9 cellular contexts compared by ENCODE assay signal in genomic region chr9:87667164-87667738, GRCh38. TPM values are rescaled to one million over a fixed set of nuclear protein-coding genes. Genes with fewer than 3 reads are reported as not detected.
DNase-seq lines count a peak whose midpoint lies in the region; ATAC-seq, FAIRE-seq and TF ChIP-seq lines count a peak whose summit lies in the region.
"Had no signal": no experiment of that assay in that cellular context is flagged by ENCODE, and none has a peak within 500 bp of the region (broad histone marks: within the 10 kb centered on the region; RNA-seq: fewer than 3 reads in every experiment).

No MANE protein-coding gene starts in this region.

- no peaks in the 10 kb centered on the region for H3K79me2 ChIP-seq in OCI-LY7 (ENCODE audit: insufficient read depth, low read depth, low read length)

- H3K4me3 ChIP-seq in A549, result no peak overlapping the region
- H3K4me3 ChIP-seq in OCI-LY7 (ENCODE audit: low read depth, low read length, poor library complexity, severe bottlenecking), result no peak overlapping the region

- FAIRE-seq in A549 (lab: Jason Lieb, UNC), result no peak

- H4K20me1 ChIP-seq in OCI-LY7 (ENCODE audit: insufficient read depth, low read length), result no peaks in the 10 kb centered on the region

- POLR2A ChIA-PET in A549 (lab: Yijun Ruan, JAX), result no interaction called here
- POLR2A ChIA-PET in OCI-LY7 (lab: Charles Lee), result interaction anchor here (0.7 to 1.0 kb wide), 2 partner anchors 38 to 330 kb away, joined by 3 read pairs; no protein-coding TSS in a partner anchor

- H3K9me3 Mint-ChIP-seq in endothelial cell (ENCODE audit: unreplicated experiment), result peaks cover 3% of the 10 kb centered on the region
- H3K9me3 Mint-ChIP-seq: natural killer cell treated with Interleukin-12 subunit alpha and Interleukin-12 subunit beta and Interleukin-15 and Interleukin-18, amount 100 ng/mL, for 72 hours had no signal

- H3K36me3 Mint-ChIP-seq in endothelial cell (ENCODE audit: low read depth, unreplicated experiment), result peaks cover 13% of the 10 kb centered on the region
- H3K36me3 Mint-ChIP-seq: natural killer cell treated with Interleukin-12 subunit alpha and Interleukin-12 subunit beta and Interleukin-15 and Interleukin-18, amount 100 ng/mL, for 72 hours had no signal

- peak; percentile 51 to 73 for DNase-seq in A549 (ENCODE audit: low read depth in 1 of 2, low spot score in 1 of 2)
- no peak for DNase-seq in GM10266 (ENCODE audit: extremely low spot score)
- peak; percentile 56 for DNase-seq in OCI-LY7 (ENCODE audit: low spot score)
- peak; percentile 50 for DNase-seq in foreskin melanocyte
- no peak for DNase-seq in endothelial cell (ENCODE audit: low spot score)
- no peak for DNase-seq in Right ventricle myocardium superior

- no peak for TF ChIP-seq EP300 in A549 (IDR thresholded peaks at IDR 0.05)

- H3K27ac Mint-ChIP-seq in endothelial cell (ENCODE audit: unreplicated experiment), result no peak overlapping the region
- H3K27ac Mint-ChIP-seq: natural killer cell treated with Interleukin-12 subunit alpha and Interleukin-12 subunit beta and Interleukin-15 and Interleukin-18, amount 100 ng/mL, for 72 hours had no signal

- peaks cover 19% of the 10 kb centered on the region for H3K9me3 ChIP-seq in A549
- peaks cover 8% of the 10 kb centered on the region for H3K9me3 ChIP-seq in OCI-LY7 (ENCODE audit: low read length)

- peak in 1 of 2 experiments; percentile 48; a peak in 2 of 5 replicates for TF ChIP-seq RAD21 in A549 (conservative IDR thresholded peaks at IDR 0.05 in 1 of 2, IDR thresholded peaks at IDR 0.05 in 1 of 2)

- H3K4me1 Mint-ChIP-seq in endothelial cell (ENCODE audit: unreplicated experiment), result no peaks in the 10 kb centered on the region

- no peak overlapping the region for H3K4me2 ChIP-seq in A549
- no peak overlapping the region for H3K4me2 ChIP-seq in OCI-LY7 (ENCODE audit: low read length)

- no peak overlapping the region for H2AFZ ChIP-seq in OCI-LY7 (ENCODE audit: low read length)

- H3K27me3 Mint-ChIP-seq in endothelial cell (ENCODE audit: unreplicated experiment), result peaks cover 11% of the 10 kb centered on the region
- H3K27me3 Mint-ChIP-seq: natural killer cell treated with Interleukin-12 subunit alpha and Interleukin-12 subunit beta and Interleukin-15 and Interleukin-18, amount 100 ng/mL, for 72 hours had no signal

- CTCF ChIA-PET in A549 (lab: Yijun Ruan, JAX) (interaction anchor here (0.9 to 3.1 kb wide), 6 partner anchors 9 to 346 kb away, joined by 3 to 8 read pairs (median 5); no protein-coding TSS in a partner anchor), OCI-LY7 (lab: Charles Lee; ENCODE audit: unreplicated experiment) (no interaction called here)

- peaks cover 19% of the 10 kb centered on the region for H3K4me1 ChIP-seq in A549
- H3K4me1 ChIP-seq in OCI-LY7 (ENCODE audit: insufficient read depth, low read length, poor library complexity, severe bottlenecking), result peaks cover 7% of the 10 kb centered on the region

- TF ChIP-seq POLR2A in A549 (IDR thresholded peaks at IDR 0.05; ENCODE audit: low read length), result no peak

- no peaks in the 10 kb centered on the region for H3K9me2 ChIP-seq in OCI-LY7 (ENCODE audit: insufficient read depth, low read length)

- H3K27ac ChIP-seq in A549 (no peak overlapping the region), OCI-LY7 (ENCODE audit: low read depth, low read length, poor library complexity, severe bottlenecking) (no peak overlapping the region)

- TF ChIP-seq CTCF in A549 (IDR thresholded peaks at IDR 0.05) (peak; percentile 23; the same call in 2 of the 3 replicates), GM10266 (IDR thresholded peaks at IDR 0.05; ENCODE audit: control insufficient read depth, insufficient read depth, low read depth, missing control alignments) (peak; percentile 29), OCI-LY7 (conservative IDR thresholded peaks at IDR 0.05; ENCODE audit: low read length) (peak; percentile 74), endothelial cell (IDR thresholded peaks at IDR 0.05; ENCODE audit: unreplicated experiment) (no peak)

- whole genome bisulfite sequencing in A549 (ENCODE audit: missing lambda C conversion rate), result 98% methylated on average over 3 of the region's 3 CpGs

- H3K36me3 ChIP-seq in OCI-LY7 (ENCODE audit: insufficient read depth, low read length), result no peaks in the 10 kb centered on the region

- intact Hi-C loops in OCI-LY7 (cut with micrococcal nuclease; ENCODE audit: unreplicated experiment), result loop anchor here (5.0 kb wide), 1 partner anchor 200 kb away; no protein-coding TSS in a partner anchor
- intact Hi-C loops in Right ventricle myocardium superior (cut with DNase I), result loop anchor here (10.0 kb wide), 1 partner anchor 1252 kb away; no protein-coding TSS in a partner anchor

- ATAC-seq in A549 (peak in 1 of 2 experiments; percentile 23; a peak in 2 of 6 replicates), HG02973 (IDR thresholded peaks at IDR 0.05; ENCODE audit: unreplicated experiment) (no peak), GM18519 (IDR thresholded peaks at IDR 0.05; ENCODE audit: low FRiP score, unreplicated experiment) (no peak), Right ventricle myocardium superior (ENCODE audit: poor library complexity) (no peak)
- ATAC-seq: natural killer cell treated with Interleukin-12 subunit alpha and Interleukin-12 subunit beta and Interleukin-15 and Interleukin-18, amount 100 ng/mL, for 72 hours had no signal

- no peak overlapping the region for H3K4me3 Mint-ChIP-seq in endothelial cell (ENCODE audit: unreplicated experiment)
- H3K4me3 Mint-ChIP-seq: natural killer cell treated with Interleukin-12 subunit alpha and Interleukin-12 subunit beta and Interleukin-15 and Interleukin-18, amount 100 ng/mL, for 72 hours had no signal

- no TSS peak for BruUV-seq in OCI-LY7 (replicated peaks; lab: Mats Ljungman, UMichigan)

TF ChIP-seq in A549, 52 proteins besides CTCF, POLR2A, EP300 and RAD21:
- TF ChIP-seq JUNB (IDR thresholded peaks at IDR 0.05), result no peak
- TF ChIP-seq KDM1A (IDR thresholded peaks at IDR 0.05; ENCODE audit: low read depth), result no peak
- TF ChIP-seq NFE2L2 (conservative IDR thresholded peaks at IDR 0.05; ENCODE audit: low read length), result no peak
- no peak for TF ChIP-seq TP53 (CRISPR knock-in tag; IDR thresholded peaks at IDR 0.05)
- TF ChIP-seq TFCP2L1 (CRISPR knock-in tag; IDR thresholded peaks at IDR 0.05), result no peak
- TF ChIP-seq ATOH8 (CRISPR knock-in tag; IDR thresholded peaks at IDR 0.05; ENCODE audit: low read depth), result no peak
- TF ChIP-seq PHF8 (IDR thresholded peaks at IDR 0.05; ENCODE audit: borderline replicate concordance, low read depth), result no peak
TF ChIP-seq in A549: peak in this region for 0.

RNA-seq across cellular contexts. Expression of gene CTSL, which starts 58.7 kb away (rescaled TPM):
- polyA plus RNA-seq in A549 (2011; rRNA removed) (666 and 725 TPM in 2 replicates), A549 (2017; fragmentation: RNase III; extraction: RNeasy Plus Mini Kit Qiagen cat#74134 plus additional on column Dnase treatment) (546 to 902 TPM (median 660 TPM) in 3 replicates)
- 308 and 392 TPM in 2 replicates for polyA plus RNA-seq in A549 (2012; cell fraction: cytosol; rRNA removed)
- 321 and 389 TPM in 2 replicates for polyA plus RNA-seq in A549 (2012; cell fraction: nucleus; rRNA removed)
- 113 and 147 TPM in 2 replicates for polyA minus RNA-seq in A549 (2011; rRNA and poly(A)+ RNA removed)
- not detected in 2 replicates for total RNA-seq in OCI-LY7 (2014; rRNA removed; shearing (Covaris generic))
- total RNA-seq in OCI-LY7 (2022) (not detected in 2 replicates), endothelial cell (ENCODE audit: unreplicated experiment) (90.6 TPM), Right ventricle myocardium superior (142 TPM)

Comparison
In these comparisons a context has a peak if more than half of its experiments do, and no peak if none do; other contexts are left out.
1. DNase-seq: peak in A549 (2 of 2), OCI-LY7 (single experiment) and foreskin melanocyte (single experiment); none in GM10266 (single experiment), endothelial cell (single experiment) and Right ventricle myocardium superior (single experiment).
2. RNA of gene CTSL, which starts 58.7 kb away (total RNA-seq): 142 TPM in Right ventricle myocardium superior (single experiment) and 90.6 TPM in endothelial cell (single experiment); not detected in OCI-LY7; every median in the first group is over 10 times any median in the second.